In the genomic region with DNA sequence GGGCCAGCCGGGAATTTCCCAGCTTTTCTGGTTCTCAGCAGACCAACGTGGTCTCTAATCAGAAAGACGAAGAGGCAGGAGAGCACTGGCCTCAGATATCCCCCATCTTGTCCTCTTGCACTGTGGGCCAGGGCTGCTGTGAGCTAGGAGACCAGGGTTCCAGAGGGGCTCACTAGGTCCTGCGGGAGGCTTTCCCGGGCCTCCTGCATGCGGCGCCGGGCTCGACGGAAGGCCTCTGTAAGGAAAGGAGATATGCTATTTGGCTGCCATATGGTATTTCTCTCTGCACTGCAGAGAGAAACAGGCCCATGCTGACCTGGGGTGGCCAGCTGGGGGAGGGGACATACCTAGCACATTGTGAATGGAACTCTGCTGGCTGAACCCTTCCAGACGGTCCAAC, we compare ENCODE assay signal across 21 cellular contexts. TPM values are rescaled to one million over a fixed set of nuclear protein-coding genes. Genes with fewer than 3 reads are reported as not detected.
DNase-seq lines count a peak whose midpoint lies in the region; ATAC-seq and TF ChIP-seq lines count a peak whose summit lies in the region.
"Had no signal": no experiment of that assay in that cellular context is flagged by ENCODE, and none has a peak within 500 bp of the region (broad histone marks: within the 10 kb centered on the region; RNA-seq: fewer than 3 reads in every experiment).

No MANE protein-coding gene starts in this region.

- no peak overlapping the region for H3K4me3 ChIP-seq in H7 (ENCODE audit: insufficient read depth, low read depth, low read length)
- H3K4me3 ChIP-seq: BLaER1 had no signal

- peaks cover 9% of the 10 kb centered on the region for H3K36me3 ChIP-seq in H7 (replicated peaks; ENCODE audit: control insufficient read depth, insufficient read depth, low read length)
- H3K36me3 ChIP-seq: BE2C had no signal

- H3K4me1 Mint-ChIP-seq in osteocyte (ENCODE audit: unreplicated experiment) = no peaks in the 10 kb centered on the region
- H3K4me1 Mint-ChIP-seq in stimulated activated naive B cell treated with anti-CD40 and anti-IgM and Interleukin-4, amounts not matched to agents 10 μg/mL and 1 μg/mL and 100 μg/mL, for 72 hours = no peaks in the 10 kb centered on the region
- H3K4me1 Mint-ChIP-seq: CD14-positive monocyte; CD4-positive, alpha-beta memory T cell; CD4-positive, CD25-positive, alpha-beta regulatory T cell; CD8-positive, alpha-beta memory T cell had no signal

- H3K27me3 ChIP-seq in H7 (ENCODE audit: control insufficient read depth, insufficient read depth, low read length) = no peaks in the 10 kb centered on the region; the same call in 1 of the 2 replicates
- H3K27me3 ChIP-seq: BE2C, BLaER1 had no signal

- DNase-seq in H7 = peak; percentile 17
- DNase-seq in islet precursor cell = peak; percentile 49
- DNase-seq in osteocyte (ENCODE audit: extremely low spot score, unreplicated experiment) = peak; percentile 65
- DNase-seq in HuH-7 (ENCODE audit: low spot score) = no peak
- no peak for DNase-seq in stimulated activated naive B cell treated with anti-CD40 and anti-IgM and Interleukin-4, amounts not matched to agents 10 μg/mL and 1 μg/mL and 100 μg/mL, for 72 hours
- no peak for DNase-seq in DMS153 treated with DMSO at 0.1 percent for 48 hours (lab: John Stamatoyannopoulos, UW; ENCODE audit: unreplicated experiment)
- DNase-seq: 8988T; ACHN; BE2C; C1 segment of cervical spinal cord; CD4-positive, alpha-beta memory T cell; CD4-positive, CD25-positive, alpha-beta regulatory T cell; CD8-positive, alpha-beta memory T cell; COR-L47; DMS 273 treated with DMSO at 0.1 percent for 48 hours; DMS153; DMS79 treated with DMSO at 0.1 percent for 48 hours; GF-D8 had no signal

- no peak for ATAC-seq in stimulated activated naive B cell treated with anti-CD40 and anti-IgM and Interleukin-4, amounts not matched to agents 10 μg/mL and 1 μg/mL and 100 μg/mL, for 72 hours (replicated peaks)

- no peak overlapping the region for H3K27ac Mint-ChIP-seq in osteocyte (ENCODE audit: unreplicated experiment)
- no peak overlapping the region for H3K27ac Mint-ChIP-seq in stimulated activated naive B cell treated with anti-CD40 and anti-IgM and Interleukin-4, amounts not matched to agents 10 μg/mL and 1 μg/mL and 100 μg/mL, for 72 hours
- H3K27ac Mint-ChIP-seq: CD14-positive monocyte; CD4-positive, alpha-beta memory T cell; CD4-positive, CD25-positive, alpha-beta regulatory T cell had no signal

- no peaks in the 10 kb centered on the region for H3K9me3 Mint-ChIP-seq in osteocyte (ENCODE audit: unreplicated experiment)
- H3K9me3 Mint-ChIP-seq in stimulated activated naive B cell treated with anti-CD40 and anti-IgM and Interleukin-4, amounts not matched to agents 10 μg/mL and 1 μg/mL and 100 μg/mL, for 72 hours = no peaks in the 10 kb centered on the region
- H3K9me3 Mint-ChIP-seq: CD4-positive, alpha-beta memory T cell; CD4-positive, CD25-positive, alpha-beta regulatory T cell; CD8-positive, alpha-beta memory T cell had no signal

- no peak for TF ChIP-seq CTCF in osteocyte (IDR thresholded peaks at IDR 0.05)

- no peak overlapping the region for H3K4me3 Mint-ChIP-seq in osteocyte (ENCODE audit: unreplicated experiment)
- H3K4me3 Mint-ChIP-seq in stimulated activated naive B cell treated with anti-CD40 and anti-IgM and Interleukin-4, amounts not matched to agents 10 μg/mL and 1 μg/mL and 100 μg/mL, for 72 hours = no peak overlapping the region
- H3K4me3 Mint-ChIP-seq: CD14-positive monocyte; CD4-positive, alpha-beta memory T cell; CD4-positive, CD25-positive, alpha-beta regulatory T cell; CD8-positive, alpha-beta memory T cell had no signal

- H3K27me3 Mint-ChIP-seq in osteocyte (ENCODE audit: unreplicated experiment) = no peaks in the 10 kb centered on the region
- no peaks in the 10 kb centered on the region for H3K27me3 Mint-ChIP-seq in stimulated activated naive B cell treated with anti-CD40 and anti-IgM and Interleukin-4, amounts not matched to agents 10 μg/mL and 1 μg/mL and 100 μg/mL, for 72 hours
- H3K27me3 Mint-ChIP-seq: CD4-positive, alpha-beta memory T cell; CD4-positive, CD25-positive, alpha-beta regulatory T cell; CD8-positive, alpha-beta memory T cell had no signal

- H3K36me3 Mint-ChIP-seq in osteocyte (ENCODE audit: unreplicated experiment) = peaks cover 17% of the 10 kb centered on the region
- peaks cover 31 to 35% of the 10 kb centered on the region in 2 donors for H3K36me3 Mint-ChIP-seq in stimulated activated naive B cell treated with anti-CD40 and anti-IgM and Interleukin-4, amounts not matched to agents 10 μg/mL and 1 μg/mL and 100 μg/mL, for 72 hours

RNA-seq across cellular contexts. Expression of gene MKS1, which starts 13.1 kb away (rescaled TPM):
- total RNA-seq in H7 (2014; rRNA removed; shearing (Covaris generic)) = 26.8 and 28.3 TPM in 2 replicates
- total RNA-seq in osteocyte = 21.5 and 24.1 TPM in 2 replicates

RNA-seq across cellular contexts. Expression of gene EPX, which starts 13.4 kb away (rescaled TPM):
- total RNA-seq in H7 (2014; rRNA removed; shearing (Covaris generic)) = not detected in 2 replicates
- not detected in 2 replicates for total RNA-seq in osteocyte
- total RNA-seq: A673; CD4-positive, alpha-beta memory T cell; CD4-positive, CD25-positive, alpha-beta regulatory T cell; CD8-positive, alpha-beta memory T cell had no signal

RNA-seq across cellular contexts. Expression of gene LPO, which starts 32.4 kb away (rescaled TPM):
- not detected in 2 replicates for total RNA-seq in H7 (2014; rRNA removed; shearing (Covaris generic))
- total RNA-seq in osteocyte = not detected in 2 replicates
- total RNA-seq: CD4-positive, alpha-beta memory T cell; CD8-positive, alpha-beta memory T cell had no signal

RNA-seq across cellular contexts. Expression of gene OR4D2, which starts 39.2 kb away (rescaled TPM):
- total RNA-seq in H7 (2014; rRNA removed; shearing (Covaris generic)) = not detected in 2 replicates
- not detected in 2 replicates for total RNA-seq in osteocyte
- total RNA-seq: A673; CD4-positive, alpha-beta memory T cell; CD4-positive, CD25-positive, alpha-beta regulatory T cell; CD8-positive, alpha-beta memory T cell had no signal

RNA-seq across cellular contexts. Expression of gene OR4D1, which starts 57.8 kb away (rescaled TPM):
- 0.03 and 0.22 TPM in 2 replicates for total RNA-seq in H7 (2014; rRNA removed; shearing (Covaris generic))
- total RNA-seq in osteocyte = 0.11 TPM in 1 of 2 replicates, not detected in the other
- total RNA-seq: A673 had no signal

Comparison
In these comparisons a context has a peak if more than half of its experiments do, and no peak if none do; other contexts are left out.
1. DNase-seq: peak in H7 (single experiment), islet precursor cell (single experiment) and osteocyte (single experiment); none in HuH-7 (single experiment), stimulated activated naive B cell treated with anti-CD40 and anti-IgM and Interleukin-4, amounts not matched to agents 10 μg/mL and 1 μg/mL and 100 μg/mL, for 72 hours (single experiment) and DMS153 treated with DMSO at 0.1 percent for 48 hours (single experiment).